Comparison of ENCODE assay signal across 8 cellular contexts in genomic region chr4:7844247-7844991, GRCh38.
DNase-seq lines count a peak whose midpoint lies in the region; ATAC-seq, FAIRE-seq and TF ChIP-seq lines count a peak whose summit lies in the region.

No MANE protein-coding gene starts in this region.

- POLR2A ChIA-PET in RWPE1 (lab: Yijun Ruan, JAX; ENCODE audit: low non-redundant PET), result no interaction called here

- CTCF ChIA-PET in RWPE1 (lab: Yijun Ruan, JAX), result interaction anchor here (0.5 to 1.4 kb wide), 4 partner anchors 34 to 362 kb away, joined by 3 to 4 read pairs (median 4); no protein-coding TSS in a partner anchor

- no peak overlapping the region for H3K9ac ChIP-seq in rectal smooth muscle tissue (ENCODE audit: low read length)

- peaks cover 23% of the 10 kb centered on the region for H3K4me1 ChIP-seq in rectal smooth muscle tissue (ENCODE audit: control insufficient read depth, insufficient read depth, low read length)

- no peak overlapping the region for H3K4me3 ChIP-seq in rectal smooth muscle tissue (ENCODE audit: low read length)

- H3K27ac ChIP-seq in RWPE1 (peak overlapping the region; percentile 99), rectal smooth muscle tissue (ENCODE audit: low read depth, low read length) (peak overlapping the region; percentile 83)

- TF ChIP-seq CTCF in RWPE1 (conservative IDR thresholded peaks at IDR 0.05; ENCODE audit: low read depth), result peak; percentile 52

- H3K36me3 ChIP-seq in rectal smooth muscle tissue (ENCODE audit: control insufficient read depth, insufficient read depth, low read length), result no peaks in the 10 kb centered on the region

- no peaks in the 10 kb centered on the region for H3K27me3 ChIP-seq in rectal smooth muscle tissue (ENCODE audit: control insufficient read depth, insufficient read depth, low read length)

- peak; percentile 67 for DNase-seq in GM04504 (ENCODE audit: low read depth)
- DNase-seq in RWPE1 (ENCODE audit: low spot score), result peak; percentile 63
- peak; percentile 90 for DNase-seq in activated effector memory CD4-positive, alpha-beta T cell treated with anti-CD3 and anti-CD28 coated beads, Interleukin-2, amount 50 U/mL, for 16 hours
- DNase-seq in glomerular visceral epithelial cell (ENCODE audit: extremely low spot score), result peak; percentile 87
- DNase-seq in urothelium cell line (ENCODE audit: low spot score), result peak; percentile 62
- no peak for DNase-seq in NCI-H187 treated with DMSO at 0.1 percent for 48 hours (lab: John Stamatoyannopoulos, UW)

- ATAC-seq in HG02981 (IDR thresholded peaks at IDR 0.05; ENCODE audit: unreplicated experiment), result peak; percentile 65

- FAIRE-seq in urothelium cell line (lab: Jason Lieb, UNC), result no peak
